3 cellular contexts compared by ENCODE assay signal in genomic region chr20:58246346-58246745, GRCh38.
TF ChIP-seq lines count a peak whose summit lies in the region.

No MANE protein-coding gene starts in this region.

TF ChIP-seq in IMR-90, 13 proteins besides CTCF, POLR2A, EP300 and RAD21:
- TF ChIP-seq SMC3 (IDR thresholded peaks at IDR 0.05; ENCODE audit: low read depth, low read length) (no peak), RFX5 (IDR thresholded peaks at IDR 0.05; ENCODE audit: low read depth, low read length) (no peak), NFE2L2 (IDR thresholded peaks at IDR 0.05; ENCODE audit: low read depth, low read length) (no peak), CHD1 (IDR thresholded peaks at IDR 0.05; ENCODE audit: low read depth, low read length) (no peak), CEBPB (IDR thresholded peaks at IDR 0.05; ENCODE audit: low read depth, low read length) (no peak), ELK1 (IDR thresholded peaks at IDR 0.05; ENCODE audit: borderline replicate concordance, low read depth, low read length) (no peak), USF2 (IDR thresholded peaks at IDR 0.05; ENCODE audit: low read depth, low read length) (no peak), MAFK (IDR thresholded peaks at IDR 0.05; ENCODE audit: low read depth, low read length) (no peak), MXI1 (IDR thresholded peaks at IDR 0.05; ENCODE audit: borderline replicate concordance, low read depth, low read length) (no peak), RCOR1 (IDR thresholded peaks at IDR 0.05; ENCODE audit: insufficient replicate concordance, low read length) (no peak), FOS (IDR thresholded peaks at IDR 0.05; ENCODE audit: low read depth, low read length) (no peak), BHLHE40 (IDR thresholded peaks at IDR 0.05; ENCODE audit: low read depth, low read length) (no peak), MAZ (IDR thresholded peaks at IDR 0.05; ENCODE audit: borderline replicate concordance, low read depth, low read length) (no peak)

TF ChIP-seq in GM12878, 131 proteins besides CTCF, POLR2A, EP300 and RAD21:
- no peak for TF ChIP-seq RELA (IDR thresholded peaks at IDR 0.05; ENCODE audit: borderline replicate concordance, partially characterized antibody)
- no peak for TF ChIP-seq YY1 (IDR thresholded peaks at IDR 0.05; ENCODE audit: low read depth, low read length)
- no peak for TF ChIP-seq CREM (IDR thresholded peaks at IDR 0.05; ENCODE audit: low read depth)
- TF ChIP-seq CBFB (IDR thresholded peaks at IDR 0.05; ENCODE audit: low read depth): no peak

TF ChIP-seq in HepG2, 621 proteins besides CTCF, POLR2A, EP300 and RAD21:
- 0 out of 2 replicates have a peak, but pooled peaks have one; percentile 19 for TF ChIP-seq SOX5 (CRISPR knock-in tag; IDR thresholded peaks at IDR 0.05; ENCODE audit: borderline replicate concordance)
- TF ChIP-seq ELF1 (CRISPR knock-in tag; IDR thresholded peaks at IDR 0.05): peak; percentile 34; the same call in 1 of the 2 replicates
- TF ChIP-seq ZBTB25 (CRISPR knock-in tag; IDR thresholded peaks at IDR 0.05): no peak
- peak; percentile 29; the same call in 1 of the 2 replicates for TF ChIP-seq GABPB1 (CRISPR knock-in tag; IDR thresholded peaks at IDR 0.05)
- TF ChIP-seq GABPA (IDR thresholded peaks at IDR 0.05; ENCODE audit: low read depth, low read length): 0 out of 2 replicates have a peak, but pooled peaks have one; percentile 17
- peak; percentile 68; the same call in 1 of the 2 replicates for TF ChIP-seq GABPA (CRISPR knock-in tag; IDR thresholded peaks at IDR 0.05; ENCODE audit: low read depth)
- TF ChIP-seq GATA4 (IDR thresholded peaks at IDR 0.05; ENCODE audit: borderline replicate concordance, low read depth): no peak
- 0 out of 2 replicates have a peak, but pooled peaks have one; percentile 44 for TF ChIP-seq CBX5 (CRISPR knock-in tag; IDR thresholded peaks at IDR 0.05; ENCODE audit: borderline replicate concordance)
- TF ChIP-seq STAG1 (CRISPR knock-in tag; IDR thresholded peaks at IDR 0.05): peak; percentile 69
- TF ChIP-seq SMC3 (IDR thresholded peaks at IDR 0.05; ENCODE audit: low read length): peak; percentile 80
- TF ChIP-seq ELF3 (CRISPR knock-in tag; IDR thresholded peaks at IDR 0.05): peak; percentile 54; the same call in 1 of the 2 replicates
- TF ChIP-seq IRF2 (CRISPR knock-in tag; IDR thresholded peaks at IDR 0.05): 0 out of 2 replicates have a peak, but pooled peaks have one; percentile 18
- TF ChIP-seq ZBTB26 (CRISPR knock-in tag; IDR thresholded peaks at IDR 0.05; ENCODE audit: borderline replicate concordance): no peak
- peak; percentile 37; the same call in 1 of the 2 replicates for TF ChIP-seq ZNF263 (CRISPR knock-in tag; IDR thresholded peaks at IDR 0.05)
- TF ChIP-seq ZBTB38 (CRISPR knock-in tag; IDR thresholded peaks at IDR 0.05): peak; percentile 74; the same call in 1 of the 2 replicates
- TF ChIP-seq ZNF652 (CRISPR knock-in tag; IDR thresholded peaks at IDR 0.05; ENCODE audit: borderline replicate concordance, low read depth): peak; percentile 20; the same call in 1 of the 2 replicates
- peak; percentile 95 for TF ChIP-seq ZBTB33 (CRISPR knock-in tag; IDR thresholded peaks at IDR 0.05)
- TF ChIP-seq ZNF446 (CRISPR knock-in tag; IDR thresholded peaks at IDR 0.05): peak; percentile 58; the same call in 1 of the 2 replicates
- 0 out of 2 replicates have a peak, but pooled peaks have one; percentile 48 for TF ChIP-seq MYNN (CRISPR knock-in tag; IDR thresholded peaks at IDR 0.05; ENCODE audit: low read depth)
- TF ChIP-seq NFRKB (IDR thresholded peaks at IDR 0.05): no peak
- no peak for TF ChIP-seq ZNF3 (CRISPR knock-in tag; IDR thresholded peaks at IDR 0.05)
